8 cellular contexts compared by ENCODE assay signal in genomic region chr6:89792881-89793280, GRCh38.
DNase-seq lines count a peak whose midpoint lies in the region; ATAC-seq and TF ChIP-seq lines count a peak whose summit lies in the region.

No MANE protein-coding gene starts in this region.

- peaks cover 70% of the 10 kb centered on the region for H3K36me3 ChIP-seq in RWPE2 (ENCODE audit: low read depth)

- H3K27ac ChIP-seq in RWPE2 (ENCODE audit: poor library complexity, severe bottlenecking) = no peak overlapping the region

- H3K4me1 ChIP-seq in RWPE2 (ENCODE audit: insufficient read depth, poor library complexity, severe bottlenecking) = no peaks in the 10 kb centered on the region

- H3K9me3 ChIP-seq in RWPE2 (ENCODE audit: severe bottlenecking) = no peaks in the 10 kb centered on the region

- TF ChIP-seq CTCF in RWPE2 (IDR thresholded peaks at IDR 0.05; ENCODE audit: poor library complexity, severe bottlenecking) (peak; percentile 47), fibroblast of mammary gland (conservative IDR thresholded peaks at IDR 0.05; ENCODE audit: control insufficient read depth, insufficient read depth, low read depth, low read length) (peak; percentile 45)

- ATAC-seq in HG03521 (IDR thresholded peaks at IDR 0.05; ENCODE audit: unreplicated experiment) = peak; percentile 61
- peak; percentile 56; the same call in 2 of the 3 replicates for ATAC-seq in RWPE2 (ENCODE audit: low read depth)

- peak; percentile 55 for DNase-seq in DMS 273 (lab: John Stamatoyannopoulos, UW; ENCODE audit: unreplicated experiment)
- no peak for DNase-seq in DMS 273 treated with DMSO at 0.1 percent for 48 hours (lab: John Stamatoyannopoulos, UW)
- DNase-seq in GM19238 (ENCODE audit: insufficient read length, low spot score) = peak; percentile 7
- no peak for DNase-seq in RWPE2 (ENCODE audit: low spot score)
- peak; percentile 34 for DNase-seq in fibroblast of mammary gland (ENCODE audit: low read depth)
- peak; percentile 44 for DNase-seq in pons (ENCODE audit: low spot score)
- DNase-seq in ecto neural progenitor cell (ENCODE audit: low spot score) = no peak

- no peaks in the 10 kb centered on the region for H3K27me3 ChIP-seq in RWPE2 (ENCODE audit: insufficient read depth, poor library complexity, severe bottlenecking)

- H3K4me3 ChIP-seq in RWPE2 (ENCODE audit: severe bottlenecking) = no peak overlapping the region
- H3K4me3 ChIP-seq in fibroblast of mammary gland (ENCODE audit: control insufficient read depth, low read depth, low read length) = no peak overlapping the region

Comparison
In these comparisons a context has a peak if more than half of its experiments do, and no peak if none do; other contexts are left out.
1. DNase-seq: peak in DMS 273 (single experiment), GM19238 (single experiment), fibroblast of mammary gland (single experiment) and pons (single experiment); none in DMS 273 treated with DMSO at 0.1 percent for 48 hours (single experiment), RWPE2 (single experiment) and ecto neural progenitor cell (single experiment).